ENCODE assay signal across 15 cellular contexts in genomic region chr12:75550401-75550851, GRCh38. TPM values are rescaled to one million over a fixed set of nuclear protein-coding genes. Genes with fewer than 3 reads are reported as not detected.
DNase-seq lines count a peak whose midpoint lies in the region; ATAC-seq, FAIRE-seq and TF ChIP-seq lines count a peak whose summit lies in the region.
"Had no signal": no experiment of that assay in that cellular context is flagged by ENCODE, and none has a peak within 500 bp of the region (broad histone marks: within the 10 kb centered on the region; RNA-seq: fewer than 3 reads in every experiment).

No MANE protein-coding gene starts in this region.

- DNase-seq in Right ventricle myocardium inferior (ENCODE audit: missing footprints) = no peak
- DNase-seq in cardiac septum (ENCODE audit: low spot score) = no peak
- peak; percentile 72 for DNase-seq in astrocyte (ENCODE audit: low read depth)
- peak; percentile 41 for DNase-seq in left kidney (ENCODE audit: low read depth, low spot score)
- no peak for DNase-seq in HuH-7.5 (ENCODE audit: low spot score)
- DNase-seq in activated naive CD8-positive, alpha-beta T cell treated with anti-CD3 and anti-CD28 coated beads, Interleukin-2, amount 50 U/mL, for 24 hours = no peak
- DNase-seq in activated T-helper 1 cell treated with anti-CD3 and anti-CD28 coated beads, Interleukin-12 subunit alpha, Interleukin-12 subunit beta, Interleukin-2, Interleukin-4 antibody, amounts not matched to agents 30 ng/mL and 10 ng/mL and 1 ng/mL, durations not matched to agents 14 hours and 24 hours and 36 hours (ENCODE audit: low spot score) = no peak
- DNase-seq in activated CD8-positive, alpha-beta T cell treated with anti-CD3 and anti-CD28 coated beads for 36 hours = no peak
- DNase-seq: activated B cell treated with CpG ODN at 0.5 μM for 24 hours; activated CD8-positive, alpha-beta memory T cell treated with anti-CD3 and anti-CD28 coated beads, Interleukin-2, amount 50 U/mL, for 48 hours; activated naive CD8-positive, alpha-beta T cell treated with anti-CD3 and anti-CD28 coated beads, Interleukin-2, amount 10 ng/mL, durations not matched to agents 7 days and 5 days; colonic mucosa; stimulated activated CD8-positive, alpha-beta memory T cell treated with anti-CD3 and anti-CD28 coated beads, Interleukin-4, amount 100 ng/mL, for 48 hours; upper lobe of left lung had no signal

- no peaks in the 10 kb centered on the region for H3K9me3 Mint-ChIP-seq in astrocyte (ENCODE audit: unreplicated experiment)
- no peaks in the 10 kb centered on the region for H3K9me3 Mint-ChIP-seq in activated naive CD8-positive, alpha-beta T cell treated with anti-CD3 and anti-CD28 coated beads, Interleukin-2, amount 50 U/mL, for 24 hours
- no peaks in the 10 kb centered on the region for H3K9me3 Mint-ChIP-seq in activated T-helper 1 cell treated with anti-CD3 and anti-CD28 coated beads, Interleukin-12 subunit alpha, Interleukin-12 subunit beta, Interleukin-2, Interleukin-4 antibody, amounts not matched to agents 30 ng/mL and 10 ng/mL and 1 ng/mL, durations not matched to agents 14 hours and 24 hours and 36 hours
- no peaks in the 10 kb centered on the region for H3K9me3 Mint-ChIP-seq in activated CD8-positive, alpha-beta T cell treated with anti-CD3 and anti-CD28 coated beads for 36 hours
- H3K9me3 Mint-ChIP-seq: activated B cell treated with CpG ODN at 0.5 μM for 24 hours; activated naive CD8-positive, alpha-beta T cell treated with anti-CD3 and anti-CD28 coated beads, Interleukin-2, amount 10 ng/mL, durations not matched to agents 7 days and 5 days; memory B cell had no signal

- no peaks in the 10 kb centered on the region for H3K9me3 ChIP-seq in astrocyte (ENCODE audit: insufficient read depth, low read depth, low read length)
- H3K9me3 ChIP-seq: colonic mucosa, upper lobe of left lung had no signal

- H3K4me1 ChIP-seq in astrocyte (ENCODE audit: insufficient read depth, low read length) = peaks cover 15% of the 10 kb centered on the region
- H3K4me1 ChIP-seq: colonic mucosa had no signal

- peak; percentile 56 for ATAC-seq in Right ventricle myocardium inferior
- ATAC-seq in activated naive CD8-positive, alpha-beta T cell treated with anti-CD3 and anti-CD28 coated beads, Interleukin-2, amount 50 U/mL, for 24 hours = no peak
- ATAC-seq in activated CD8-positive, alpha-beta T cell treated with anti-CD3 and anti-CD28 coated beads for 36 hours = no peak

- no peaks in the 10 kb centered on the region for H4K20me1 ChIP-seq in astrocyte (ENCODE audit: insufficient read depth, low read length)

- peak overlapping the region; percentile 17 for H3K4me2 ChIP-seq in astrocyte (ENCODE audit: low read length)

- H3K36me3 Mint-ChIP-seq in astrocyte (ENCODE audit: low read depth, unreplicated experiment) = no peaks in the 10 kb centered on the region
- H3K36me3 Mint-ChIP-seq in activated naive CD8-positive, alpha-beta T cell treated with anti-CD3 and anti-CD28 coated beads, Interleukin-2, amount 50 U/mL, for 24 hours (ENCODE audit: low read depth) = no peaks in the 10 kb centered on the region
- H3K36me3 Mint-ChIP-seq in activated T-helper 1 cell treated with anti-CD3 and anti-CD28 coated beads, Interleukin-12 subunit alpha, Interleukin-12 subunit beta, Interleukin-2, Interleukin-4 antibody, amounts not matched to agents 30 ng/mL and 10 ng/mL and 1 ng/mL, durations not matched to agents 14 hours and 24 hours and 36 hours (ENCODE audit: low read depth) = no peaks in the 10 kb centered on the region
- no peaks in the 10 kb centered on the region for H3K36me3 Mint-ChIP-seq in activated CD8-positive, alpha-beta T cell treated with anti-CD3 and anti-CD28 coated beads for 36 hours (ENCODE audit: low read depth)
- H3K36me3 Mint-ChIP-seq: activated naive CD8-positive, alpha-beta T cell treated with anti-CD3 and anti-CD28 coated beads, Interleukin-2, amount 10 ng/mL, durations not matched to agents 7 days and 5 days; memory B cell had no signal

- H3K79me2 ChIP-seq in astrocyte (ENCODE audit: insufficient read depth, low read length) = no peaks in the 10 kb centered on the region

- no peak overlapping the region for H3K27ac Mint-ChIP-seq in astrocyte (ENCODE audit: unreplicated experiment)
- no peak overlapping the region for H3K27ac Mint-ChIP-seq in activated naive CD8-positive, alpha-beta T cell treated with anti-CD3 and anti-CD28 coated beads, Interleukin-2, amount 50 U/mL, for 24 hours
- H3K27ac Mint-ChIP-seq in activated T-helper 1 cell treated with anti-CD3 and anti-CD28 coated beads, Interleukin-12 subunit alpha, Interleukin-12 subunit beta, Interleukin-2, Interleukin-4 antibody, amounts not matched to agents 30 ng/mL and 10 ng/mL and 1 ng/mL, durations not matched to agents 14 hours and 24 hours and 36 hours = no peak overlapping the region
- no peak overlapping the region for H3K27ac Mint-ChIP-seq in activated CD8-positive, alpha-beta T cell treated with anti-CD3 and anti-CD28 coated beads for 36 hours
- H3K27ac Mint-ChIP-seq: activated B cell treated with CpG ODN at 0.5 μM for 24 hours; activated naive CD8-positive, alpha-beta T cell treated with anti-CD3 and anti-CD28 coated beads, Interleukin-2, amount 10 ng/mL, durations not matched to agents 7 days and 5 days; memory B cell had no signal

- no peaks in the 10 kb centered on the region for H3K27me3 ChIP-seq in astrocyte (ENCODE audit: insufficient read depth, low read length)
- H3K27me3 ChIP-seq: colonic mucosa, upper lobe of left lung had no signal

- H2AFZ ChIP-seq in astrocyte (ENCODE audit: low read depth, low read length) = no peak overlapping the region

- CTCF ChIA-PET in activated CD8-positive, alpha-beta T cell treated with anti-CD3 and anti-CD28 coated beads for 36 hours (lab: Charles Lee) = no interaction called here

- no peak overlapping the region for H3K4me3 ChIP-seq in astrocyte (ENCODE audit: insufficient read depth, low read depth, low read length)
- H3K4me3 ChIP-seq: colonic mucosa, upper lobe of left lung had no signal

- H3K27ac ChIP-seq in astrocyte (ENCODE audit: low read depth, low read length) = no peak overlapping the region
- H3K27ac ChIP-seq: colonic mucosa, upper lobe of left lung had no signal

- H3K27me3 Mint-ChIP-seq in astrocyte (ENCODE audit: low read depth, unreplicated experiment) = no peaks in the 10 kb centered on the region
- H3K27me3 Mint-ChIP-seq in activated naive CD8-positive, alpha-beta T cell treated with anti-CD3 and anti-CD28 coated beads, Interleukin-2, amount 50 U/mL, for 24 hours = peaks cover 32% of the 10 kb centered on the region
- peaks cover 31% of the 10 kb centered on the region for H3K27me3 Mint-ChIP-seq in activated T-helper 1 cell treated with anti-CD3 and anti-CD28 coated beads, Interleukin-12 subunit alpha, Interleukin-12 subunit beta, Interleukin-2, Interleukin-4 antibody, amounts not matched to agents 30 ng/mL and 10 ng/mL and 1 ng/mL, durations not matched to agents 14 hours and 24 hours and 36 hours (ENCODE audit: insufficient read depth)
- peaks cover 29% of the 10 kb centered on the region for H3K27me3 Mint-ChIP-seq in activated CD8-positive, alpha-beta T cell treated with anti-CD3 and anti-CD28 coated beads for 36 hours

- intact Hi-C loops in Right ventricle myocardium inferior (cut with DNase I) = loop anchor here (10.0 kb wide), 1 partner anchor 484 kb away; the partner anchor contains the start of gene PHLDA1
- intact Hi-C loops in cardiac septum (cut with DNase I) = loop anchor here (5.0 kb wide), 2 partner anchors 157 to 392 kb away; no protein-coding TSS in a partner anchor
- intact Hi-C loops in activated T-helper 1 cell treated with anti-CD3 and anti-CD28 coated beads, Interleukin-12 subunit alpha, Interleukin-12 subunit beta, Interleukin-2, Interleukin-4 antibody, amounts not matched to agents 30 ng/mL and 10 ng/mL and 1 ng/mL, durations not matched to agents 14 hours and 24 hours and 36 hours (cut with micrococcal nuclease) = no loop called here
- intact Hi-C loops in activated CD8-positive, alpha-beta T cell treated with anti-CD3 and anti-CD28 coated beads for 36 hours (cut with micrococcal nuclease) = no loop called here

- H3K9ac ChIP-seq in astrocyte (ENCODE audit: low read length) = no peak overlapping the region

- no peak for TF ChIP-seq CTCF in astrocyte (IDR thresholded peaks at IDR 0.05; ENCODE audit: insufficient read depth, low read depth, low read length)
- no peak for TF ChIP-seq CTCF in activated CD8-positive, alpha-beta T cell treated with anti-CD3 and anti-CD28 coated beads for 36 hours (IDR thresholded peaks at IDR 0.05)

- H3K4me1 Mint-ChIP-seq in astrocyte (ENCODE audit: low read depth, unreplicated experiment) = peaks cover 19% of the 10 kb centered on the region
- H3K4me1 Mint-ChIP-seq in activated naive CD8-positive, alpha-beta T cell treated with anti-CD3 and anti-CD28 coated beads, Interleukin-2, amount 50 U/mL, for 24 hours = peaks cover 9% of the 10 kb centered on the region
- no peaks in the 10 kb centered on the region for H3K4me1 Mint-ChIP-seq in activated T-helper 1 cell treated with anti-CD3 and anti-CD28 coated beads, Interleukin-12 subunit alpha, Interleukin-12 subunit beta, Interleukin-2, Interleukin-4 antibody, amounts not matched to agents 30 ng/mL and 10 ng/mL and 1 ng/mL, durations not matched to agents 14 hours and 24 hours and 36 hours (ENCODE audit: low read depth)
- no peaks in the 10 kb centered on the region for H3K4me1 Mint-ChIP-seq in activated CD8-positive, alpha-beta T cell treated with anti-CD3 and anti-CD28 coated beads for 36 hours (ENCODE audit: low read depth)
- H3K4me1 Mint-ChIP-seq: activated B cell treated with CpG ODN at 0.5 μM for 24 hours; activated naive CD8-positive, alpha-beta T cell treated with anti-CD3 and anti-CD28 coated beads, Interleukin-2, amount 10 ng/mL, durations not matched to agents 7 days and 5 days; memory B cell had no signal

- no peaks in the 10 kb centered on the region for H3K36me3 ChIP-seq in astrocyte (ENCODE audit: insufficient read depth, low read length)
- H3K36me3 ChIP-seq: colonic mucosa, upper lobe of left lung had no signal

- FAIRE-seq in astrocyte (lab: Jason Lieb, UNC) = no peak

- no peak overlapping the region for H3K4me3 Mint-ChIP-seq in astrocyte (ENCODE audit: unreplicated experiment)
- no peak overlapping the region for H3K4me3 Mint-ChIP-seq in activated naive CD8-positive, alpha-beta T cell treated with anti-CD3 and anti-CD28 coated beads, Interleukin-2, amount 50 U/mL, for 24 hours
- no peak overlapping the region for H3K4me3 Mint-ChIP-seq in activated T-helper 1 cell treated with anti-CD3 and anti-CD28 coated beads, Interleukin-12 subunit alpha, Interleukin-12 subunit beta, Interleukin-2, Interleukin-4 antibody, amounts not matched to agents 30 ng/mL and 10 ng/mL and 1 ng/mL, durations not matched to agents 14 hours and 24 hours and 36 hours
- no peak overlapping the region for H3K4me3 Mint-ChIP-seq in activated CD8-positive, alpha-beta T cell treated with anti-CD3 and anti-CD28 coated beads for 36 hours
- H3K4me3 Mint-ChIP-seq: activated B cell treated with CpG ODN at 0.5 μM for 24 hours; activated naive CD8-positive, alpha-beta T cell treated with anti-CD3 and anti-CD28 coated beads, Interleukin-2, amount 10 ng/mL, durations not matched to agents 7 days and 5 days; memory B cell had no signal

- POLR2A ChIA-PET in activated CD8-positive, alpha-beta T cell treated with anti-CD3 and anti-CD28 coated beads for 36 hours (lab: Charles Lee) = no interaction called here

RNA-seq across cellular contexts. Expression of gene KRR1, which starts 39.0 kb away (rescaled TPM):
- total RNA-seq in Right ventricle myocardium inferior (31.1 TPM), cardiac septum (38.1 TPM), astrocyte (48.4 and 56.9 TPM in 2 replicates)
- 130 and 137 TPM in 2 replicates for total RNA-seq in activated T-helper 1 cell treated with anti-CD3 and anti-CD28 coated beads, Interleukin-12 subunit alpha, Interleukin-12 subunit beta, Interleukin-2, Interleukin-4 antibody, amounts not matched to agents 30 ng/mL and 10 ng/mL and 1 ng/mL, durations not matched to agents 14 hours and 24 hours and 36 hours
- total RNA-seq in activated CD8-positive, alpha-beta T cell treated with anti-CD3 and anti-CD28 coated beads for 36 hours = 100 to 1,000 TPM; 113 to 121 TPM

Comparison
In these comparisons a context has a peak if more than half of its experiments do, and no peak if none do; other contexts are left out.
1. DNase-seq: peak in astrocyte (single experiment) and left kidney (single experiment); none in Right ventricle myocardium inferior (single experiment), cardiac septum (single experiment), HuH-7.5 (single experiment), activated naive CD8-positive, alpha-beta T cell treated with anti-CD3 and anti-CD28 coated beads, Interleukin-2, amount 50 U/mL, for 24 hours (single experiment), activated T-helper 1 cell treated with anti-CD3 and anti-CD28 coated beads, Interleukin-12 subunit alpha, Interleukin-12 subunit beta, Interleukin-2, Interleukin-4 antibody, amounts not matched to agents 30 ng/mL and 10 ng/mL and 1 ng/mL, durations not matched to agents 14 hours and 24 hours and 36 hours (single experiment) and activated CD8-positive, alpha-beta T cell treated with anti-CD3 and anti-CD28 coated beads for 36 hours (single experiment).
2. intact Hi-C loops: an anchor here in Right ventricle myocardium inferior (10.0 kb wide) and cardiac septum (5.0 kb wide); none called in activated T-helper 1 cell treated with anti-CD3 and anti-CD28 coated beads, Interleukin-12 subunit alpha, Interleukin-12 subunit beta, Interleukin-2, Interleukin-4 antibody, amounts not matched to agents 30 ng/mL and 10 ng/mL and 1 ng/mL, durations not matched to agents 14 hours and 24 hours and 36 hours and activated CD8-positive, alpha-beta T cell treated with anti-CD3 and anti-CD28 coated beads for 36 hours.